14 cellular contexts compared by ENCODE assay signal in genomic region chr18:8301427-8302172, GRCh38.
DNase-seq lines count a peak whose midpoint lies in the region; ATAC-seq, FAIRE-seq and TF ChIP-seq lines count a peak whose summit lies in the region.
"Had no signal": no experiment of that assay in that cellular context is flagged by ENCODE, and none has a peak within 500 bp of the region (broad histone marks: within the 10 kb centered on the region; RNA-seq: fewer than 3 reads in every experiment).

No MANE protein-coding gene starts in this region.

- no peak for FAIRE-seq in D721Med (lab: Jason Lieb, UNC)

- H3K9me3 ChIP-seq in hepatocyte (ENCODE audit: low read depth) (no peaks in the 10 kb centered on the region), MM.1S (replicated peaks; ENCODE audit: insufficient read depth, low read length) (no peaks in the 10 kb centered on the region)
- H3K9me3 ChIP-seq: tibial nerve had no signal

- H3K4me1 ChIP-seq in hepatocyte (ENCODE audit: insufficient read depth) (peaks cover 5% of the 10 kb centered on the region), MM.1S (ENCODE audit: low read length) (no peaks in the 10 kb centered on the region)
- H3K4me1 ChIP-seq: tibial nerve had no signal

- no peak for TF ChIP-seq CTCF in D721Med (IDR thresholded peaks at IDR 0.05; ENCODE audit: insufficient read depth, missing control alignments)
- no peak for TF ChIP-seq CTCF in hepatocyte (IDR thresholded peaks at IDR 0.05; ENCODE audit: poor library complexity)
- TF ChIP-seq CTCF in MM.1S (IDR thresholded peaks at IDR 0.05; ENCODE audit: low read length), result no peak

- H3F3A ChIP-seq in MM.1S (ENCODE audit: insufficient read depth, low read length), result no peaks in the 10 kb centered on the region

- no peaks in the 10 kb centered on the region for H3K36me3 ChIP-seq in hepatocyte (replicated peaks; ENCODE audit: insufficient read depth, low read depth)
- no peaks in the 10 kb centered on the region for H3K36me3 ChIP-seq in MM.1S (replicated peaks; ENCODE audit: insufficient read depth, low read length)

- H3K4me3 ChIP-seq in hepatocyte (no peak overlapping the region), MM.1S (ENCODE audit: low read length) (no peak overlapping the region)
- H3K4me3 ChIP-seq: SK-N-MC, tibial nerve had no signal

- 89% methylated on average over 10 of the region's 10 CpGs for WGBS in hepatocyte (ENCODE audit: low lambda C conversion rate, missing lambda C conversion rate)

- H3K27ac ChIP-seq in hepatocyte (no peak overlapping the region), MM.1S (ENCODE audit: low read length) (no peak overlapping the region)
- H3K27ac ChIP-seq: SK-N-MC, tibial nerve had no signal

- H3K4me2 ChIP-seq in hepatocyte (no peak overlapping the region), MM.1S (ENCODE audit: low read depth, low read length) (no peak overlapping the region)

- H3K79me2 ChIP-seq in hepatocyte (no peaks in the 10 kb centered on the region), MM.1S (ENCODE audit: low read length) (no peaks in the 10 kb centered on the region)

- H3K27me3 ChIP-seq in hepatocyte, result no peaks in the 10 kb centered on the region
- no peaks in the 10 kb centered on the region for H3K27me3 ChIP-seq in MM.1S (replicated peaks; ENCODE audit: insufficient read depth, low read length)
- H3K27me3 ChIP-seq: tibial nerve had no signal

- ATAC-seq in HG03045 (IDR thresholded peaks at IDR 0.05; ENCODE audit: unreplicated experiment) (no peak), HG03108 (IDR thresholded peaks at IDR 0.05; ENCODE audit: unreplicated experiment) (no peak)
- ATAC-seq: stimulated activated effector memory CD8-positive, alpha-beta T cell treated with anti-CD3 and anti-CD28 coated beads, Interleukin-12 subunit alpha, Interleukin-12 subunit beta, amount 100 ng/mL, for 72 hours had no signal

- H2AFZ ChIP-seq in hepatocyte (no peak overlapping the region), MM.1S (ENCODE audit: low read length) (no peak overlapping the region)

- H3K9me2 ChIP-seq in hepatocyte (replicated peaks; ENCODE audit: insufficient read depth) (no peaks in the 10 kb centered on the region), MM.1S (replicated peaks; ENCODE audit: insufficient read depth, low read length) (no peaks in the 10 kb centered on the region)

- DNase-seq in D721Med (ENCODE audit: insufficient read length, low spot score), result peak; percentile 27
- DNase-seq in NCI-H128 (lab: John Stamatoyannopoulos, UW; ENCODE audit: unreplicated experiment), result peak; percentile 67
- DNase-seq in NCI-H748 (lab: John Stamatoyannopoulos, UW; ENCODE audit: unreplicated experiment), result peak; percentile 86
- DNase-seq in hepatocyte (ENCODE audit: low spot score), result peak; percentile 13
- DNase-seq in T-helper 2 cell, result no peak
- no peak for DNase-seq in MM.1S
- DNase-seq: activated CD4-positive, alpha-beta T cell treated with anti-CD3 and anti-CD28 coated beads, Interleukin-2, amount 50 U/mL, for 48 hours; islet precursor cell; nucleus accumbens had no signal

- no peak overlapping the region for H3K9ac ChIP-seq in MM.1S (ENCODE audit: low read length)

- no peaks in the 10 kb centered on the region for H4K20me1 ChIP-seq in hepatocyte (ENCODE audit: insufficient read depth, poor library complexity, severe bottlenecking)
- no peaks in the 10 kb centered on the region for H4K20me1 ChIP-seq in MM.1S (ENCODE audit: insufficient read depth, low read length)

Comparison
In these comparisons a context has a peak if more than half of its experiments do, and no peak if none do; other contexts are left out.
1. DNase-seq: peak in D721Med (single experiment), NCI-H128 (single experiment), NCI-H748 (single experiment) and hepatocyte (single experiment); none in T-helper 2 cell (0 of 5) and MM.1S (single experiment).